ENCODE assay signal across 8 cellular contexts in the genomic region with DNA sequence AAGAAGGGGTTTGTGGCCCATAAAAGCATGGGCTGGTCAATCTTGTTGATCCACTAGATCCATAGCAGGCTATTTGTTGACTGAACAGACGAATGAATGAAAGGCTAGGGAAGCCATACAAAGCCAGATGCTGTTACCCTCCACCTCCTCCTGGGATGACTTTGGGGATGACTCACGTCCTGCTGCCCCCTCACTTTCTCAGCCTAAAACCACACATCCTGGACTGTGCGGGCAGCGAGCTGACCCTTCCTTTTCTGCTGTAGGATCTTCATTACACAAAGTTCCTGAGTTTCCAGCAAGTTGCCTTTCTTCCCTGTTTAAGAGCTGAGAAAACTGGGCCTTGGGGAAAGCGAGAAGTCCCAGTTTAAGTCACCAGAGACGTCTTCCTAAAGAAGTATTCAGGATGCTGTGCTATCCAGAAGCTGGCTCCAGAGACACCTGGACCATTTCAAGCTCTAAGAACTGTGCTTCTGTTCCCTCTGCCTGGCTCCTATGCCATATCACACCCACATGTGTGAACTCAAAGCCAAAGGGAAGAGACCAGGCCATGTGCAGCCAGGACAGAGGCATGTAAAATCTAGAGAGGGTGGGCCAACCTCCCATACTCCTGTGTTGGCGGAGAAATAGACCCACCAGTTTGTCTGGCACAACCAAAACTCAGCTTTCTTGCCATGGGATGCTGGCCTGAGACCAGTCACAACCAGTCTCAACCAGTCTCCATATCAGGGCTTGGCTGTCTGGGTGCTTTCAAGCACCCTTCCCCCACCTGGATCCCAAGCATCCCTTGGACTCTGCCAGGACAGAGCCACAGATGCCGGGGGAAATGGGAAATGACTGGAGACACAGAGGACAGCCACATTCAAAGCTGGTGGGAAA. TPM values are rescaled to one million over a fixed set of nuclear protein-coding genes. Genes with fewer than 3 reads are reported as not detected.
DNase-seq lines count a peak whose midpoint lies in the region; ATAC-seq and TF ChIP-seq lines count a peak whose summit lies in the region.

No MANE protein-coding gene starts in this region.

- no peaks in the 10 kb centered on the region for H3K9me3 Mint-ChIP-seq in CD8-positive, alpha-beta T cell
- H3K9me3 Mint-ChIP-seq in MCF 10A (ENCODE audit: unreplicated experiment) (no peaks in the 10 kb centered on the region), nephron (no peaks in the 10 kb centered on the region)

- H3K4me1 ChIP-seq in CD8-positive, alpha-beta T cell (ENCODE audit: insufficient read depth, low read length), result peaks cover 26% of the 10 kb centered on the region

- no TSS peak for BruUV-seq in MCF 10A (replicated peaks; lab: Mats Ljungman, UMichigan)

- peaks cover 39% of the 10 kb centered on the region for H3K4me1 Mint-ChIP-seq in CD8-positive, alpha-beta T cell (ENCODE audit: low read depth)
- H3K4me1 Mint-ChIP-seq in MCF 10A (ENCODE audit: insufficient read depth, unreplicated experiment) (peaks cover 45% of the 10 kb centered on the region), nephron (peaks cover 7% of the 10 kb centered on the region)

- H3K4me3 ChIP-seq in CD8-positive, alpha-beta T cell (ENCODE audit: low read depth, low read length), result no peak overlapping the region

- no peak for ATAC-seq in CD8-positive, alpha-beta T cell
- ATAC-seq in GM18870 (IDR thresholded peaks at IDR 0.05; ENCODE audit: unreplicated experiment) (no peak), HG03460 (IDR thresholded peaks at IDR 0.05; ENCODE audit: unreplicated experiment) (no peak)

- peak overlapping the region; percentile 22 for H3K27ac Mint-ChIP-seq in CD8-positive, alpha-beta T cell
- peak overlapping the region; percentile 76 for H3K27ac Mint-ChIP-seq in MCF 10A (ENCODE audit: low read depth, unreplicated experiment)
- peak overlapping the region in 2 of 3 experiments; percentile 17 to 61 for H3K27ac Mint-ChIP-seq in nephron

- peaks cover 7% of the 10 kb centered on the region for H3K36me3 Mint-ChIP-seq in CD8-positive, alpha-beta T cell
- H3K36me3 Mint-ChIP-seq in MCF 10A (ENCODE audit: insufficient read depth, unreplicated experiment), result no peaks in the 10 kb centered on the region
- no peaks in the 10 kb centered on the region for H3K36me3 Mint-ChIP-seq in nephron (ENCODE audit: low read depth)

- intact Hi-C loops in CD8-positive, alpha-beta T cell (cut with DNase I, micrococcal nuclease), result loop anchor here in 1 of 2 experiments (10.0 kb wide), 2 partner anchors 586 to 1254 kb away; partner anchors contain the start of genes ACTR3 and TMEM87B
- intact Hi-C loops in MCF 10A (cut with micrococcal nuclease), result no loop called here

- TF ChIP-seq CTCF in CD8-positive, alpha-beta T cell (IDR thresholded peaks at IDR 0.05), result no peak
- TF ChIP-seq CTCF in MCF 10A (IDR thresholded peaks at IDR 0.05; ENCODE audit: unreplicated experiment), result no peak
- TF ChIP-seq CTCF in nephron (IDR thresholded peaks at IDR 0.05; ENCODE audit: unreplicated experiment in 3 of 3), result no peak

- H3K4me3 Mint-ChIP-seq in CD8-positive, alpha-beta T cell, result no peak overlapping the region
- no peak overlapping the region for H3K4me3 Mint-ChIP-seq in MCF 10A (ENCODE audit: unreplicated experiment)
- no peak overlapping the region for H3K4me3 Mint-ChIP-seq in nephron

- no peak for DNase-seq in CD8-positive, alpha-beta T cell
- DNase-seq in LHCN-M2 (ENCODE audit: low read depth), result peak; percentile 96
- peak; percentile 85 for DNase-seq in MCF 10A (ENCODE audit: unreplicated experiment)
- no peak for DNase-seq in pons (ENCODE audit: low spot score)
- no peak for DNase-seq in medulla oblongata (ENCODE audit: extremely low spot score)

- CTCF ChIA-PET in CD8-positive, alpha-beta T cell (lab: Charles Lee), result interaction anchor here (2.0 to 10.8 kb wide), 2 partner anchors 11 to 50 kb away, joined by 6 to 180 read pairs; no protein-coding TSS in a partner anchor
- CTCF ChIA-PET in MCF 10A (lab: Yijun Ruan, JAX), result interaction anchor here (0.5 to 3.3 kb wide), 5 partner anchors 10 to 300 kb away, joined by 3 to 23 read pairs (median 5); no protein-coding TSS in a partner anchor

- H3K36me3 ChIP-seq in CD8-positive, alpha-beta T cell (ENCODE audit: insufficient read depth, low read length), result no peaks in the 10 kb centered on the region

- POLR2A ChIA-PET in CD8-positive, alpha-beta T cell (lab: Charles Lee), result interaction anchor here (1.2 kb wide), 1 partner anchor 10 kb away, joined by 4 read pairs; no protein-coding TSS in a partner anchor
- POLR2A ChIA-PET in MCF 10A (lab: Yijun Ruan, JAX), result interaction anchor here (0.7 to 10.8 kb wide), 3 partner anchors 13 to 108 kb away, joined by 3 to 570 read pairs (median 3); no protein-coding TSS in a partner anchor

- H3K9me3 ChIP-seq in CD8-positive, alpha-beta T cell (ENCODE audit: low read length), result no peaks in the 10 kb centered on the region

- no peaks in the 10 kb centered on the region for H3K27me3 ChIP-seq in CD8-positive, alpha-beta T cell (ENCODE audit: insufficient read depth, low read length)

- H3K27me3 Mint-ChIP-seq in CD8-positive, alpha-beta T cell (ENCODE audit: low read depth), result no peaks in the 10 kb centered on the region
- no peaks in the 10 kb centered on the region for H3K27me3 Mint-ChIP-seq in MCF 10A (ENCODE audit: insufficient read depth, unreplicated experiment)
- H3K27me3 Mint-ChIP-seq in nephron (ENCODE audit: low read depth), result peaks cover 15% of the 10 kb centered on the region

- H3K27ac ChIP-seq in CD8-positive, alpha-beta T cell (ENCODE audit: low read depth, low read length), result no peak overlapping the region

RNA-seq across cellular contexts. Expression of gene SLC20A1, which starts 4.7 kb away (rescaled TPM):
- total RNA-seq in CD8-positive, alpha-beta T cell, result 100 to 1,000 TPM; 144 to 145 TPM
- total RNA-seq in LHCN-M2 (2014; rRNA removed) (172 and 186 TPM in 2 replicates), MCF 10A (2022) (242 and 295 TPM in 2 replicates)
- polyA plus RNA-seq in LHCN-M2 (2012), result 89.4 TPM

RNA-seq across cellular contexts. Expression of gene CHCHD5, which starts 56.6 kb away (rescaled TPM):
- 10 to 100 TPM; 12.0 to 15.5 TPM for total RNA-seq in CD8-positive, alpha-beta T cell
- total RNA-seq in LHCN-M2 (2014; rRNA removed) (22.4 and 32.6 TPM in 2 replicates), MCF 10A (2022) (54.5 and 56.1 TPM in 2 replicates)
- polyA plus RNA-seq in LHCN-M2 (2012), result 94.1 TPM

Comparison
In these comparisons a context has a peak if more than half of its experiments do, and no peak if none do; other contexts are left out.
1. DNase-seq: peak in LHCN-M2 (single experiment) and MCF 10A (single experiment); none in CD8-positive, alpha-beta T cell (0 of 7), pons (single experiment) and medulla oblongata (single experiment).
2. H3K27ac Mint-ChIP-seq: peak in every context shown above with its lines; median percentile 76 in MCF 10A; 39 in nephron; 22 in CD8-positive, alpha-beta T cell.